Comparison of ENCODE assay signal across 25 cellular contexts in genomic region chr7:99146979-99147378, GRCh38.
"Had no signal": no experiment of that assay in that cellular context is flagged by ENCODE, and none has a peak within 500 bp of the region (broad histone marks: within the 10 kb centered on the region; RNA-seq: fewer than 3 reads in every experiment).

No MANE protein-coding gene starts in this region.

- H3K27me3 ChIP-seq: SJSA1 had no signal

- H3K4me3 Mint-ChIP-seq: activated CD8-positive, alpha-beta T cell treated with anti-CD3 and anti-CD28 coated beads for 36 hours; activated T-cell treated with anti-CD3 and anti-CD28 coated beads, Interleukin-2, amount 50 U/mL, for 72 hours; T-helper 2 cell treated with Interferon-gamma antibody and Interleukin-4, amounts not matched to agents 5 μg/mL and 100 μg/mL, for 36 hours had no signal

- DNase-seq: activated CD4-positive, alpha-beta T cell treated with anti-CD3 and anti-CD28 coated beads for 4 hours; activated CD8-positive, alpha-beta memory T cell treated with anti-CD3 and anti-CD28 coated beads, Interleukin-2, amount 50 U/mL, for 4 hours; activated CD8-positive, alpha-beta T cell treated with anti-CD3 and anti-CD28 coated beads for 36 hours; activated gamma-delta T cell treated with Interleukin-2 at 50 U/mL for 16 hours; activated naive CD4-positive, alpha-beta T cell treated with anti-CD3 and anti-CD28 coated beads, Interleukin-2, amount 50 U/mL, for 16 hours; activated T-cell treated with anti-CD3 and anti-CD28 coated beads, Interleukin-2, amount 50 U/mL, for 72 hours; aorta; central memory CD4-positive, alpha-beta T cell; Kasumi-1; NCI-H1092; NCI-H1417; NCI-H1930; NCI-H2171; NCI-H345; NCI-H510A; NCI-H526 treated with DMSO at 0.1 percent for 48 hours; NK-92 treated with Interleukin-12 subunit alpha and Interleukin-12 subunit beta, amount 100 ng/mL, for 24 hours; OCI-M1; SHP77; SW 1271 had no signal

- H3K27ac Mint-ChIP-seq: activated CD8-positive, alpha-beta T cell treated with anti-CD3 and anti-CD28 coated beads for 36 hours; activated T-cell treated with anti-CD3 and anti-CD28 coated beads, Interleukin-2, amount 50 U/mL, for 72 hours; activated T-helper 2 cell treated with anti-CD3 and anti-CD28 coated beads, Interferon-gamma antibody, Interleukin-2, Interleukin-4, amounts not matched to agents 10 μg/mL and 5 μg/mL and 100 μg/mL, durations not matched to agents 14 hours and 24 hours and 36 hours; T-helper 2 cell treated with Interferon-gamma antibody and Interleukin-4, amounts not matched to agents 5 μg/mL and 100 μg/mL, for 36 hours had no signal

- ATAC-seq: activated CD4-positive, CD25-positive, alpha-beta regulatory T cell treated with anti-CD3 and anti-CD28 coated beads, Interleukin-2, amount 50 U/mL, for 24 hours; activated CD8-positive, alpha-beta T cell treated with anti-CD3 and anti-CD28 coated beads for 36 hours; activated T-cell treated with anti-CD3 and anti-CD28 coated beads, Interleukin-2, amount 50 U/mL, for 72 hours; SK-N-SH treated with all-trans-retinoic acid at 6 μM for 48 hours had no signal

- H3K27me3 Mint-ChIP-seq: activated CD8-positive, alpha-beta T cell treated with anti-CD3 and anti-CD28 coated beads for 36 hours had no signal

- H3K9me3 Mint-ChIP-seq: activated CD8-positive, alpha-beta T cell treated with anti-CD3 and anti-CD28 coated beads for 36 hours; activated T-helper 2 cell treated with anti-CD3 and anti-CD28 coated beads, Interferon-gamma antibody, Interleukin-2, Interleukin-4, amounts not matched to agents 10 μg/mL and 5 μg/mL and 100 μg/mL, durations not matched to agents 14 hours and 24 hours and 36 hours; T-helper 2 cell treated with Interferon-gamma antibody and Interleukin-4, amounts not matched to agents 5 μg/mL and 100 μg/mL, for 36 hours had no signal

- H3K4me3 ChIP-seq: SJSA1 had no signal

- H3K27ac ChIP-seq: SJSA1 had no signal

- H3K9me3 ChIP-seq: SJSA1 had no signal
